In genomic region chr17:1050246-1050995, GRCh38 we compare ENCODE assay signal across 25 cellular contexts. TPM values are rescaled to one million over a fixed set of nuclear protein-coding genes. Genes with fewer than 3 reads are reported as not detected.
A peak's percentile ranks its signal among the peaks of the same experiment; 100 is the strongest.
DNase-seq lines count a peak whose midpoint lies in the region; ATAC-seq and TF ChIP-seq lines count a peak whose summit lies in the region.
"Had no signal": no experiment of that assay in that cellular context is flagged by ENCODE, and none has a peak within 500 bp of the region (broad histone marks: within the 10 kb centered on the region; RNA-seq: fewer than 3 reads in every experiment).

No MANE protein-coding gene starts in this region.

- H3K4me1 ChIP-seq in right atrium auricular region: peaks cover 0 to 25% of the 10 kb centered on the region in 2 donors
- peaks cover 15% of the 10 kb centered on the region for H3K4me1 ChIP-seq in upper lobe of right lung
- no peaks in the 10 kb centered on the region for H3K4me1 ChIP-seq in colonic mucosa
- H3K4me1 ChIP-seq: prostate gland had no signal

- no peaks in the 10 kb centered on the region for H3K27me3 ChIP-seq in right atrium auricular region
- H3K27me3 ChIP-seq in upper lobe of right lung: no peaks in the 10 kb centered on the region
- no peaks in the 10 kb centered on the region for H3K27me3 ChIP-seq in colonic mucosa
- H3K27me3 ChIP-seq: transverse colon had no signal

- peak overlapping the region; percentile 77 to 84 for H3K27ac Mint-ChIP-seq in effector memory CD8-positive, alpha-beta T cell
- H3K27ac Mint-ChIP-seq in natural killer cell treated with Interleukin-12 subunit alpha and Interleukin-12 subunit beta and Interleukin-15 and Interleukin-18, amount 100 ng/mL, for 72 hours: no peak overlapping the region
- H3K27ac Mint-ChIP-seq: activated T-cell treated with anti-CD3 and anti-CD28 coated beads, Interleukin-2, amount 50 U/mL, for 24 hours; B cell; memory B cell had no signal

- H3K4me3 ChIP-seq in right atrium auricular region (no peak overlapping the region), upper lobe of right lung (no peak overlapping the region), colonic mucosa (no peak overlapping the region)
- H3K4me3 ChIP-seq: PC-9, prostate gland, transverse colon had no signal

- DNase-seq in left cardiac atrium (peak; percentile 18), right atrium auricular region (ENCODE audit: low spot score) (no peak), upper lobe of right lung (no peak), NCI-H1417 treated with DMSO at 0.1 percent for 48 hours (lab: John Stamatoyannopoulos, UW) (no peak), colonic mucosa (no peak)
- DNase-seq in effector memory CD8-positive, alpha-beta T cell: no peak
- DNase-seq in natural killer cell treated with Interleukin-12 subunit alpha and Interleukin-12 subunit beta and Interleukin-15 and Interleukin-18, amount 100 ng/mL, for 72 hours (ENCODE audit: low spot score): peak; percentile 37
- DNase-seq: activated CD4-positive, alpha-beta T cell treated with anti-CD3 and anti-CD28 coated beads for 48 hours; activated CD8-positive, alpha-beta memory T cell treated with anti-CD3 and anti-CD28 coated beads for 24 hours; activated gamma-delta T cell treated with Interleukin-2 at 50 U/mL for 16 hours; activated T-cell treated with anti-CD3 and anti-CD28 coated beads, Interleukin-2, amount 50 U/mL, for 24 hours; COR-L47; effector CD4-positive, alpha-beta T cell; NCI-H1694; NCI-H510A treated with DMSO at 0.1 percent for 48 hours; PC-9; SHP77 treated with DMSO at 0.1 percent for 48 hours; transverse colon had no signal

- H3K9me3 Mint-ChIP-seq in effector memory CD8-positive, alpha-beta T cell: no peaks in the 10 kb centered on the region
- no peaks in the 10 kb centered on the region for H3K9me3 Mint-ChIP-seq in natural killer cell treated with Interleukin-12 subunit alpha and Interleukin-12 subunit beta and Interleukin-15 and Interleukin-18, amount 100 ng/mL, for 72 hours
- H3K9me3 Mint-ChIP-seq: activated T-cell treated with anti-CD3 and anti-CD28 coated beads, Interleukin-2, amount 50 U/mL, for 24 hours; brain; memory B cell had no signal

- peaks cover 4% of the 10 kb centered on the region in 2 donors for H3K4me1 Mint-ChIP-seq in effector memory CD8-positive, alpha-beta T cell (ENCODE audit: low read depth in 2 of 2)
- H3K4me1 Mint-ChIP-seq in natural killer cell treated with Interleukin-12 subunit alpha and Interleukin-12 subunit beta and Interleukin-15 and Interleukin-18, amount 100 ng/mL, for 72 hours (ENCODE audit: low read depth in 2 of 2): peaks cover 2 to 3% of the 10 kb centered on the region in 2 donors
- H3K4me1 Mint-ChIP-seq: B cell, memory B cell had no signal

- intact Hi-C loops in left cardiac atrium (cut with DNase I) (no loop called here), upper lobe of right lung (cut with DNase I) (no loop called here), colonic mucosa (cut with DNase I) (no loop called here)

- H3K36me3 ChIP-seq in right atrium auricular region (peaks cover 40% of the 10 kb centered on the region), upper lobe of right lung (peaks cover 60% of the 10 kb centered on the region), colonic mucosa (peaks cover 3% of the 10 kb centered on the region)
- H3K36me3 ChIP-seq: prostate gland had no signal

- H3K27me3 Mint-ChIP-seq in effector memory CD8-positive, alpha-beta T cell: no peaks in the 10 kb centered on the region
- no peaks in the 10 kb centered on the region for H3K27me3 Mint-ChIP-seq in natural killer cell treated with Interleukin-12 subunit alpha and Interleukin-12 subunit beta and Interleukin-15 and Interleukin-18, amount 100 ng/mL, for 72 hours
- H3K27me3 Mint-ChIP-seq: activated T-cell treated with anti-CD3 and anti-CD28 coated beads, Interleukin-2, amount 50 U/mL, for 24 hours; B cell; brain; memory B cell had no signal

- peaks cover 19% of the 10 kb centered on the region for H3K36me3 Mint-ChIP-seq in effector memory CD8-positive, alpha-beta T cell (ENCODE audit: insufficient read depth)
- H3K36me3 Mint-ChIP-seq in natural killer cell treated with Interleukin-12 subunit alpha and Interleukin-12 subunit beta and Interleukin-15 and Interleukin-18, amount 100 ng/mL, for 72 hours: peaks cover 1% of the 10 kb centered on the region

- no peak overlapping the region for H3K4me3 Mint-ChIP-seq in effector memory CD8-positive, alpha-beta T cell
- no peak overlapping the region for H3K4me3 Mint-ChIP-seq in natural killer cell treated with Interleukin-12 subunit alpha and Interleukin-12 subunit beta and Interleukin-15 and Interleukin-18, amount 100 ng/mL, for 72 hours
- H3K4me3 Mint-ChIP-seq: activated T-cell treated with anti-CD3 and anti-CD28 coated beads, Interleukin-2, amount 50 U/mL, for 24 hours; B cell; brain; memory B cell had no signal

- no peaks in the 10 kb centered on the region for H3K9me3 ChIP-seq in right atrium auricular region
- no peaks in the 10 kb centered on the region for H3K9me3 ChIP-seq in upper lobe of right lung
- H3K9me3 ChIP-seq in colonic mucosa: no peaks in the 10 kb centered on the region
- H3K9me3 ChIP-seq: prostate gland, transverse colon had no signal

- no peak overlapping the region for H3K27ac ChIP-seq in right atrium auricular region
- H3K27ac ChIP-seq in upper lobe of right lung: no peak overlapping the region
- no peak overlapping the region for H3K27ac ChIP-seq in colonic mucosa
- H3K27ac ChIP-seq: epithelial cell of prostate, PC-9, prostate gland, VCaP had no signal

- TF ChIP-seq CTCF in right atrium auricular region (IDR thresholded peaks at IDR 0.05) (no peak), upper lobe of right lung (IDR thresholded peaks at IDR 0.05) (no peak), colonic mucosa (IDR thresholded peaks at IDR 0.05) (no peak)

- no peak overlapping the region for H3K9ac ChIP-seq in colonic mucosa (ENCODE audit: low read depth in 2 of 2, low read length in 2 of 2)

- ATAC-seq in left cardiac atrium (no peak), upper lobe of right lung (peak; percentile 17), HG02588 (IDR thresholded peaks at IDR 0.05; ENCODE audit: unreplicated experiment) (no peak)
- ATAC-seq in effector memory CD8-positive, alpha-beta T cell (replicated peaks): no peak
- peak in 1 of 2 donors; percentile 29 for ATAC-seq in natural killer cell treated with Interleukin-12 subunit alpha and Interleukin-12 subunit beta and Interleukin-15 and Interleukin-18, amount 100 ng/mL, for 72 hours

RNA-seq across cellular contexts. Expression of gene TIMM22, which starts 53.5 kb away (rescaled TPM):
- total RNA-seq in left cardiac atrium: 10 to 100 TPM; 13.2 to 15.6 TPM
- total RNA-seq in right atrium auricular region: 10 to 100 TPM; 14.8 to 15.4 TPM
- total RNA-seq in natural killer cell treated with Interleukin-12 subunit alpha and Interleukin-12 subunit beta and Interleukin-15 and Interleukin-18, amount 100 ng/mL, for 72 hours: 10 to 100 TPM; 12.7 to 19.8 TPM
- total RNA-seq in upper lobe of right lung: 10.7 TPM
- 10 to 100 TPM in 1 of 2 donors, 1 to 10 TPM in 1; 8.3 to 12.8 TPM for total RNA-seq in colonic mucosa

Comparison
In these comparisons a context has a peak if more than half of its experiments do, and no peak if none do; other contexts are left out.
1. DNase-seq: peak in left cardiac atrium (single experiment) and natural killer cell treated with Interleukin-12 subunit alpha and Interleukin-12 subunit beta and Interleukin-15 and Interleukin-18, amount 100 ng/mL, for 72 hours (single experiment); none in right atrium auricular region (single experiment), effector memory CD8-positive, alpha-beta T cell (0 of 3), upper lobe of right lung (single experiment), NCI-H1417 treated with DMSO at 0.1 percent for 48 hours (single experiment) and colonic mucosa (single experiment).
2. H3K27ac Mint-ChIP-seq: peak in effector memory CD8-positive, alpha-beta T cell (2 of 2); none in natural killer cell treated with Interleukin-12 subunit alpha and Interleukin-12 subunit beta and Interleukin-15 and Interleukin-18, amount 100 ng/mL, for 72 hours (0 of 2).